ENCODE assay signal across 15 cellular contexts in genomic region chr19:1073063-1073955, GRCh38. TPM values are rescaled to one million over a fixed set of nuclear protein-coding genes. Genes with fewer than 3 reads are reported as not detected.
DNase-seq lines count a peak whose midpoint lies in the region; ATAC-seq, FAIRE-seq and TF ChIP-seq lines count a peak whose summit lies in the region.
"Had no signal": no experiment of that assay in that cellular context is flagged by ENCODE, and none has a peak within 500 bp of the region (broad histone marks: within the 10 kb centered on the region; RNA-seq: fewer than 3 reads in every experiment).

No MANE protein-coding gene starts in this region.

- in situ Hi-C loops in ACHN (cut with HindIII; ENCODE audit: low pct_ligation_motif_present, low pct_unique_long_range_greater_than_20kb, low sequenced_read_pairs) (no loop called here), HepG2 (cut with HindIII; ENCODE audit: extremely low pct_ligation_motif_present, low pct_unique_long_range_greater_than_20kb) (no loop called here), G401 (cut with HindIII; ENCODE audit: low sequenced_read_pairs) (no loop called here)

- peaks cover 3% of the 10 kb centered on the region; the same call in 1 of the 2 replicates for H4K20me1 ChIP-seq in HepG2 (ENCODE audit: insufficient read depth, low read length)

- no TSS peak for BruUV-seq in HepG2 (replicated peaks; lab: Mats Ljungman, UMichigan)
- BruUV-seq in A673 (replicated peaks; lab: Mats Ljungman, UMichigan) = no TSS peak

- 81% methylated on average over 26 of the region's 30 CpGs for WGBS in HepG2 (ENCODE audit: low lambda C conversion rate)

- H3K36me3 Mint-ChIP-seq in CD4-positive, CD25-positive, alpha-beta regulatory T cell = peaks cover 41% of the 10 kb centered on the region
- peaks cover 71% of the 10 kb centered on the region for H3K36me3 Mint-ChIP-seq in activated CD8-positive, alpha-beta T cell treated with anti-CD3 and anti-CD28 coated beads, Interleukin-2, amount 10 ng/mL, durations not matched to agents 7 days and 5 days (ENCODE audit: low read depth)

- no peak overlapping the region for H2AFZ ChIP-seq in HepG2 (ENCODE audit: low read length)

- no peak overlapping the region for H3K9ac ChIP-seq in HepG2 (ENCODE audit: insufficient read depth, low read depth, low read length)

- no peak overlapping the region for H3K4me3 ChIP-seq in CD4-positive, CD25-positive, alpha-beta regulatory T cell (ENCODE audit: low read depth, low read length)
- H3K4me3 ChIP-seq in HepG2 (replicated peaks in 1 of 3; ENCODE audit: insufficient read depth in 1 of 3, low read depth in 2 of 3, low read length in 3 of 3) = no peak overlapping the region
- no peak overlapping the region for H3K4me3 ChIP-seq in A673 (ENCODE audit: low read depth, low read length, poor library complexity, severe bottlenecking)
- H3K4me3 ChIP-seq: smooth muscle cell had no signal

- peaks cover 42% of the 10 kb centered on the region for H3K36me3 ChIP-seq in CD4-positive, CD25-positive, alpha-beta regulatory T cell (ENCODE audit: control insufficient read depth, insufficient read depth, low read length)
- H3K36me3 ChIP-seq in HepG2 (replicated peaks in 1 of 2; ENCODE audit: control insufficient read depth in 1 of 2, insufficient read depth in 2 of 2, low read length in 2 of 2) = no peaks in the 10 kb centered on the region; a peak in 1 of 5 replicates
- H3K36me3 ChIP-seq in A673 (ENCODE audit: insufficient read depth, low read length, poor library complexity, severe bottlenecking) = no peaks in the 10 kb centered on the region

- TF ChIP-seq RAD21 in HepG2 (CRISPR knock-in tag; IDR thresholded peaks at IDR 0.05) = no peak

- POLR2A ChIA-PET in activated CD8-positive, alpha-beta T cell treated with anti-CD3 and anti-CD28 coated beads, Interleukin-2, amount 10 ng/mL, durations not matched to agents 7 days and 5 days (lab: Charles Lee) = interaction anchor here (0.8 to 1.3 kb wide), 7 partner anchors 9 to 196 kb away, joined by 3 to 4 read pairs (median 3); partner anchors contain the start of genes CIRBP and RNU6-2
- POLR2A ChIA-PET in HepG2 (lab: Yijun Ruan, JAX) (no interaction called here), A673 (lab: Charles Lee; ENCODE audit: low non-redundant PET) (interaction anchor here (0.6 kb wide), 1 partner anchor 18 kb away, joined by 16 read pairs; no protein-coding TSS in a partner anchor)

- peaks cover 16% of the 10 kb centered on the region for H3K27me3 Mint-ChIP-seq in CD4-positive, CD25-positive, alpha-beta regulatory T cell
- no peaks in the 10 kb centered on the region for H3K27me3 Mint-ChIP-seq in activated CD8-positive, alpha-beta T cell treated with anti-CD3 and anti-CD28 coated beads, Interleukin-2, amount 10 ng/mL, durations not matched to agents 7 days and 5 days (ENCODE audit: low read depth)

- DNase-seq in ACHN = peak; percentile 29
- DNase-seq in CD4-positive, CD25-positive, alpha-beta regulatory T cell = peak in 1 of 3 donors; percentile 9
- no peak for DNase-seq in activated CD8-positive, alpha-beta T cell treated with anti-CD3 and anti-CD28 coated beads, Interleukin-2, amount 10 ng/mL, durations not matched to agents 7 days and 5 days
- no peak for DNase-seq in HepG2 (ENCODE audit: low spot score)
- DNase-seq in A673 (ENCODE audit: low spot score) = no peak
- no peak for DNase-seq in G401 (ENCODE audit: low spot score)
- no peak for DNase-seq in putamen (ENCODE audit: low spot score)
- DNase-seq: activated CD4-positive, CD25-positive, alpha-beta regulatory T cell treated with anti-CD3 and anti-CD28 coated beads, Interleukin-2, amount 50 U/mL, for 72 hours; activated gamma-delta T cell; foreskin fibroblast; GDM1; mesenchymal stem cell; NCI-H1694 treated with DMSO at 0.1 percent for 48 hours; nucleus accumbens had no signal

- CTCF ChIA-PET in activated CD8-positive, alpha-beta T cell treated with anti-CD3 and anti-CD28 coated beads, Interleukin-2, amount 10 ng/mL, durations not matched to agents 7 days and 5 days (lab: Charles Lee) = no interaction called here
- CTCF ChIA-PET in HepG2 (lab: Yijun Ruan, JAX; ENCODE audit: low intra/inter-chr PET ratio, low total read pairs) = no interaction called here
- CTCF ChIA-PET in A673 (lab: Charles Lee) = no interaction called here

- peak overlapping the region; percentile 63 for H3K27ac ChIP-seq in CD4-positive, CD25-positive, alpha-beta regulatory T cell (ENCODE audit: insufficient read depth, low read length, poor library complexity, severe bottlenecking)
- H3K27ac ChIP-seq in HepG2 (ENCODE audit: extremely low read length, insufficient read depth, low read length) = no peak overlapping the region
- no peak overlapping the region for H3K27ac ChIP-seq in A673 (ENCODE audit: low read depth, low read length, poor library complexity, severe bottlenecking)

- no peak for TF ChIP-seq POLR2A in HepG2 (IDR thresholded peaks at IDR 0.05; ENCODE audit: insufficient read depth in 1 of 2, low read depth in 2 of 2, low read length in 2 of 2)

- peaks cover 0 to 2% (median 0%) of the 10 kb centered on the region in 7 donors for H3K9me3 Mint-ChIP-seq in CD4-positive, CD25-positive, alpha-beta regulatory T cell
- H3K9me3 Mint-ChIP-seq in activated CD8-positive, alpha-beta T cell treated with anti-CD3 and anti-CD28 coated beads, Interleukin-2, amount 10 ng/mL, durations not matched to agents 7 days and 5 days (ENCODE audit: insufficient read depth) = no peaks in the 10 kb centered on the region

- H3K4me1 Mint-ChIP-seq in CD4-positive, CD25-positive, alpha-beta regulatory T cell = peaks cover 0 to 79% (median 24%) of the 10 kb centered on the region in 4 donors
- peaks cover 62% of the 10 kb centered on the region for H3K4me1 Mint-ChIP-seq in activated CD8-positive, alpha-beta T cell treated with anti-CD3 and anti-CD28 coated beads, Interleukin-2, amount 10 ng/mL, durations not matched to agents 7 days and 5 days (ENCODE audit: low read depth)

- no peak overlapping the region for H3K4me2 ChIP-seq in HepG2 (ENCODE audit: low read depth, low read length)
- H3K4me2 ChIP-seq: smooth muscle cell had no signal

- H3K79me2 ChIP-seq in HepG2 (ENCODE audit: insufficient read depth, low read length) = no peaks in the 10 kb centered on the region

- intact Hi-C loops in HepG2 (cut with micrococcal nuclease; ENCODE audit: unreplicated experiment) = no loop called here
- intact Hi-C loops in A673 (cut with micrococcal nuclease; ENCODE audit: unreplicated experiment) = no loop called here

- peaks cover 93% of the 10 kb centered on the region for H3K4me1 ChIP-seq in CD4-positive, CD25-positive, alpha-beta regulatory T cell (ENCODE audit: control insufficient read depth, insufficient read depth, low read length, poor library complexity, severe bottlenecking)
- H3K4me1 ChIP-seq in HepG2 (ENCODE audit: insufficient read depth, low read length) (peaks cover 29% of the 10 kb centered on the region), A673 (ENCODE audit: insufficient read depth, low read length, poor library complexity, severe bottlenecking) (peaks cover 15% of the 10 kb centered on the region)

- H3K4me3 Mint-ChIP-seq in CD4-positive, CD25-positive, alpha-beta regulatory T cell = peak overlapping the region; percentile 4 to 89 (median 82)
- peak overlapping the region; percentile 69 for H3K4me3 Mint-ChIP-seq in activated CD8-positive, alpha-beta T cell treated with anti-CD3 and anti-CD28 coated beads, Interleukin-2, amount 10 ng/mL, durations not matched to agents 7 days and 5 days

- no peak for FAIRE-seq in HepG2 (lab: Jason Lieb, UNC)

- no peak for ATAC-seq in CD4-positive, CD25-positive, alpha-beta regulatory T cell (ENCODE audit: low read depth in 2 of 2)
- ATAC-seq in activated CD8-positive, alpha-beta T cell treated with anti-CD3 and anti-CD28 coated beads, Interleukin-2, amount 10 ng/mL, durations not matched to agents 7 days and 5 days = no peak
- ATAC-seq in HepG2 = no peak

- no peak for TF ChIP-seq EP300 in HepG2 (IDR thresholded peaks at IDR 0.05; ENCODE audit: low read depth in 2 of 2, low read length in 2 of 2)
- no peak for TF ChIP-seq EP300 in HepG2 (CRISPR knock-in tag; IDR thresholded peaks at IDR 0.05; ENCODE audit: borderline replicate concordance)

- H3K27ac Mint-ChIP-seq in CD4-positive, CD25-positive, alpha-beta regulatory T cell = peak overlapping the region; percentile 49 to 84 (median 69)
- peak overlapping the region; percentile 78 for H3K27ac Mint-ChIP-seq in activated CD8-positive, alpha-beta T cell treated with anti-CD3 and anti-CD28 coated beads, Interleukin-2, amount 10 ng/mL, durations not matched to agents 7 days and 5 days

- no peaks in the 10 kb centered on the region for H3K9me3 ChIP-seq in CD4-positive, CD25-positive, alpha-beta regulatory T cell (ENCODE audit: control insufficient read depth in 2 of 2, low read length in 2 of 2)
- H3K9me3 ChIP-seq in HepG2 (ENCODE audit: low read length) = no peaks in the 10 kb centered on the region
- no peaks in the 10 kb centered on the region for H3K9me3 ChIP-seq in A673 (ENCODE audit: low read depth, low read length, poor library complexity, severe bottlenecking)

- H3K27me3 ChIP-seq in CD4-positive, CD25-positive, alpha-beta regulatory T cell (ENCODE audit: control insufficient read depth, insufficient read depth, low read length) = no peaks in the 10 kb centered on the region
- H3K27me3 ChIP-seq in HepG2 (ENCODE audit: control insufficient read depth in 1 of 2, insufficient read depth in 2 of 2, low read length in 2 of 2) (no peaks in the 10 kb centered on the region), A673 (replicated peaks; ENCODE audit: insufficient read depth, low read depth, low read length, poor library complexity) (peaks cover 7% of the 10 kb centered on the region)

- TF ChIP-seq CTCF in HepG2 (CRISPR knock-in tag; IDR thresholded peaks at IDR 0.05) (no peak), A673 (conservative IDR thresholded peaks at IDR 0.05; ENCODE audit: low read depth, low read length) (no peak)

RNA-seq across cellular contexts. Expression of gene ARHGAP45, which starts 6.3 kb away (rescaled TPM):
- 756 TPM for total RNA-seq in CD4-positive, CD25-positive, alpha-beta regulatory T cell
- polyA plus RNA-seq in CD4-positive, CD25-positive, alpha-beta regulatory T cell = 100 to 1,000 TPM; 258 to 297 (median 277) TPM
- total RNA-seq in activated CD8-positive, alpha-beta T cell treated with anti-CD3 and anti-CD28 coated beads, Interleukin-2, amount 10 ng/mL, durations not matched to agents 7 days and 5 days = 100 to 1,000 TPM; 433 to 445 TPM
- 0.48 and 0.84 TPM in 2 replicates for total RNA-seq in HepG2 (2016; rRNA removed; fragmentation: Illumina TruSeq; extraction: Trizol)
- 0.35 and 0.51 TPM in 2 replicates for total RNA-seq in HepG2 (2016; cell fraction: cytosol; rRNA removed; fragmentation: Illumina TruSeq; extraction: Trizol; ENCODE audit: low read depth)
- 0.16 and 0.50 TPM in 2 replicates for total RNA-seq in HepG2 (2016; cell fraction: insoluble cytoplasmic fraction; rRNA removed; fragmentation: Illumina TruSeq; extraction: Trizol)
- total RNA-seq in HepG2 (2016; cell fraction: membrane; rRNA removed; fragmentation: Illumina TruSeq; extraction: Trizol) = 0.38 and 0.40 TPM in 2 replicates
- total RNA-seq in HepG2 (2016; cell fraction: nucleus; rRNA removed; fragmentation: Illumina TruSeq; extraction: Trizol) = 0.28 and 0.63 TPM in 2 replicates
- polyA plus RNA-seq in HepG2 (2011; rRNA removed) = 32.0 and 40.3 TPM in 2 replicates
- polyA plus RNA-seq in HepG2 (2011; cell fraction: cytosol; rRNA removed) = 17.7 and 31.9 TPM in 2 replicates
- polyA plus RNA-seq in HepG2 (2011; cell fraction: nucleus; rRNA removed) = 222 and 325 TPM in 2 replicates
- polyA plus RNA-seq in HepG2 (2012) = 21.8 and 23.4 TPM in 2 replicates
- polyA plus RNA-seq in HepG2 (2016; cell fraction: cytosol; fragmentation: Illumina TruSeq; extraction: Trizol; ENCODE audit: low read depth) = not detected in 2 replicates
- polyA plus RNA-seq in HepG2 (2016; cell fraction: insoluble cytoplasmic fraction; fragmentation: Illumina TruSeq; extraction: Trizol; ENCODE audit: low read depth) = 0.41 and 0.69 TPM in 2 replicates
- polyA plus RNA-seq in HepG2 (2016; cell fraction: membrane; fragmentation: Illumina TruSeq; extraction: Trizol; ENCODE audit: low read depth) = not detected in 2 replicates
- polyA plus RNA-seq in HepG2 (2016; cell fraction: nucleus; fragmentation: Illumina TruSeq; extraction: Trizol; ENCODE audit: insufficient read depth, low read depth) = 1.5 TPM in 2 replicates
- polyA minus RNA-seq in HepG2 (2011; rRNA and poly(A)+ RNA removed; ENCODE audit: low replicate concordance) = 18.3 and 37.9 TPM in 2 replicates
- polyA minus RNA-seq in HepG2 (2011; cell fraction: cytosol; rRNA and poly(A)+ RNA removed) = 19.3 and 20.1 TPM in 2 replicates
- polyA minus RNA-seq in HepG2 (2011; cell fraction: nucleus; rRNA and poly(A)+ RNA removed) = 25.0 and 29.0 TPM in 2 replicates
- 3.2 and 3.4 TPM in 2 replicates for total RNA-seq in A673 (2021)
- total RNA-seq in G401 (2014; rRNA removed; shearing (Covaris generic)) = 126 and 134 TPM in 2 replicates

RNA-seq across cellular contexts. Expression of gene POLR2E, which starts 21.9 kb away (rescaled TPM):
- 72.4 TPM for total RNA-seq in CD4-positive, CD25-positive, alpha-beta regulatory T cell
- polyA plus RNA-seq in CD4-positive, CD25-positive, alpha-beta regulatory T cell = 100 to 1,000 TPM; 120 to 145 (median 133) TPM
- total RNA-seq in activated CD8-positive, alpha-beta T cell treated with anti-CD3 and anti-CD28 coated beads, Interleukin-2, amount 10 ng/mL, durations not matched to agents 7 days and 5 days = 100 to 1,000 TPM; 176 to 177 TPM
- total RNA-seq in HepG2 (2016; rRNA removed; fragmentation: Illumina TruSeq; extraction: Trizol) = 140 TPM in 2 replicates
- total RNA-seq in HepG2 (2016; cell fraction: cytosol; rRNA removed; fragmentation: Illumina TruSeq; extraction: Trizol; ENCODE audit: low read depth) = 43.4 and 44.8 TPM in 2 replicates
- total RNA-seq in HepG2 (2016; cell fraction: insoluble cytoplasmic fraction; rRNA removed; fragmentation: Illumina TruSeq; extraction: Trizol) = 135 and 141 TPM in 2 replicates
- 89.0 and 92.5 TPM in 2 replicates for total RNA-seq in HepG2 (2016; cell fraction: membrane; rRNA removed; fragmentation: Illumina TruSeq; extraction: Trizol)
- total RNA-seq in HepG2 (2016; cell fraction: nucleus; rRNA removed; fragmentation: Illumina TruSeq; extraction: Trizol) = 54.0 and 55.3 TPM in 2 replicates
- polyA plus RNA-seq in HepG2 (2011; rRNA removed) = 272 and 305 TPM in 2 replicates
- 222 and 337 TPM in 2 replicates for polyA plus RNA-seq in HepG2 (2011; cell fraction: cytosol; rRNA removed)
- 150 and 188 TPM in 2 replicates for polyA plus RNA-seq in HepG2 (2011; cell fraction: nucleus; rRNA removed)
- 201 and 222 TPM in 2 replicates for polyA plus RNA-seq in HepG2 (2012)
- polyA plus RNA-seq in HepG2 (2016; cell fraction: cytosol; fragmentation: Illumina TruSeq; extraction: Trizol; ENCODE audit: low read depth) = 94.9 and 102 TPM in 2 replicates
- polyA plus RNA-seq in HepG2 (2016; cell fraction: insoluble cytoplasmic fraction; fragmentation: Illumina TruSeq; extraction: Trizol; ENCODE audit: low read depth) = 246 and 282 TPM in 2 replicates
- polyA plus RNA-seq in HepG2 (2016; cell fraction: membrane; fragmentation: Illumina TruSeq; extraction: Trizol; ENCODE audit: low read depth) = 145 and 159 TPM in 2 replicates
- 179 TPM in 2 replicates for polyA plus RNA-seq in HepG2 (2016; cell fraction: nucleus; fragmentation: Illumina TruSeq; extraction: Trizol; ENCODE audit: insufficient read depth, low read depth)
- polyA minus RNA-seq in HepG2 (2011; rRNA and poly(A)+ RNA removed; ENCODE audit: low replicate concordance) = 343 and 389 TPM in 2 replicates
- 104 and 129 TPM in 2 replicates for polyA minus RNA-seq in HepG2 (2011; cell fraction: cytosol; rRNA and poly(A)+ RNA removed)
- polyA minus RNA-seq in HepG2 (2011; cell fraction: nucleus; rRNA and poly(A)+ RNA removed) = 39.5 and 42.0 TPM in 2 replicates
- 342 and 343 TPM in 2 replicates for total RNA-seq in A673 (2021)
- total RNA-seq in G401 (2014; rRNA removed; shearing (Covaris generic)) = 326 and 355 TPM in 2 replicates

RNA-seq across cellular contexts. Expression of gene GPX4, which starts 30.5 kb away (rescaled TPM):
- total RNA-seq in CD4-positive, CD25-positive, alpha-beta regulatory T cell = 112 TPM
- 100 to 1,000 TPM; 318 to 406 (median 354) TPM for polyA plus RNA-seq in CD4-positive, CD25-positive, alpha-beta regulatory T cell
- 100 to 1,000 TPM; 174 to 177 TPM for total RNA-seq in activated CD8-positive, alpha-beta T cell treated with anti-CD3 and anti-CD28 coated beads, Interleukin-2, amount 10 ng/mL, durations not matched to agents 7 days and 5 days
- total RNA-seq in HepG2 (2016; rRNA removed; fragmentation: Illumina TruSeq; extraction: Trizol) = 426 and 535 TPM in 2 replicates
- 2,785 and 3,522 TPM in 2 replicates for total RNA-seq in HepG2 (2016; cell fraction: cytosol; rRNA removed; fragmentation: Illumina TruSeq; extraction: Trizol; ENCODE audit: low read depth)
- 340 and 561 TPM in 2 replicates for total RNA-seq in HepG2 (2016; cell fraction: insoluble cytoplasmic fraction; rRNA removed; fragmentation: Illumina TruSeq; extraction: Trizol)
- total RNA-seq in HepG2 (2016; cell fraction: membrane; rRNA removed; fragmentation: Illumina TruSeq; extraction: Trizol) = 1,902 and 2,313 TPM in 2 replicates
- total RNA-seq in HepG2 (2016; cell fraction: nucleus; rRNA removed; fragmentation: Illumina TruSeq; extraction: Trizol) = 168 and 177 TPM in 2 replicates
- 613 and 728 TPM in 2 replicates for polyA plus RNA-seq in HepG2 (2011; rRNA removed)
- 837 and 1,257 TPM in 2 replicates for polyA plus RNA-seq in HepG2 (2011; cell fraction: cytosol; rRNA removed)
- 557 and 562 TPM in 2 replicates for polyA plus RNA-seq in HepG2 (2011; cell fraction: nucleus; rRNA removed)
- 539 and 705 TPM in 2 replicates for polyA plus RNA-seq in HepG2 (2012)
- 3,701 and 4,930 TPM in 2 replicates for polyA plus RNA-seq in HepG2 (2016; cell fraction: cytosol; fragmentation: Illumina TruSeq; extraction: Trizol; ENCODE audit: low read depth)
- polyA plus RNA-seq in HepG2 (2016; cell fraction: insoluble cytoplasmic fraction; fragmentation: Illumina TruSeq; extraction: Trizol; ENCODE audit: low read depth) = 454 and 583 TPM in 2 replicates
- polyA plus RNA-seq in HepG2 (2016; cell fraction: membrane; fragmentation: Illumina TruSeq; extraction: Trizol; ENCODE audit: low read depth) = 2,313 and 2,706 TPM in 2 replicates
- polyA plus RNA-seq in HepG2 (2016; cell fraction: nucleus; fragmentation: Illumina TruSeq; extraction: Trizol; ENCODE audit: insufficient read depth, low read depth) = 387 and 420 TPM in 2 replicates
- 195 and 435 TPM in 2 replicates for polyA minus RNA-seq in HepG2 (2011; rRNA and poly(A)+ RNA removed; ENCODE audit: low replicate concordance)
- 211 and 241 TPM in 2 replicates for polyA minus RNA-seq in HepG2 (2011; cell fraction: cytosol; rRNA and poly(A)+ RNA removed)
- 51.6 and 73.4 TPM in 2 replicates for polyA minus RNA-seq in HepG2 (2011; cell fraction: nucleus; rRNA and poly(A)+ RNA removed)
- 368 and 435 TPM in 2 replicates for total RNA-seq in A673 (2021)
- total RNA-seq in G401 (2014; rRNA removed; shearing (Covaris generic)) = 593 and 784 TPM in 2 replicates

RNA-seq across cellular contexts. Expression of gene ABCA7, which starts 33.4 kb away (rescaled TPM):
- 161 TPM for total RNA-seq in CD4-positive, CD25-positive, alpha-beta regulatory T cell
- 10 to 100 TPM in 1 of 4 donors, 1 to 10 TPM in 3; 3.4 to 13.3 (median 6.9) TPM for polyA plus RNA-seq in CD4-positive, CD25-positive, alpha-beta regulatory T cell
- total RNA-seq in activated CD8-positive, alpha-beta T cell treated with anti-CD3 and anti-CD28 coated beads, Interleukin-2, amount 10 ng/mL, durations not matched to agents 7 days and 5 days = 10 to 100 TPM; 76.6 to 77.5 TPM
- total RNA-seq in HepG2 (2016; rRNA removed; fragmentation: Illumina TruSeq; extraction: Trizol) (1.3 and 4.4 TPM in 2 replicates), A673 (2021) (12.0 and 21.2 TPM in 2 replicates)
- 3.4 and 3.5 TPM in 2 replicates for total RNA-seq in HepG2 (2016; cell fraction: cytosol; rRNA removed; fragmentation: Illumina TruSeq; extraction: Trizol; ENCODE audit: low read depth)
- total RNA-seq in HepG2 (2016; cell fraction: insoluble cytoplasmic fraction; rRNA removed; fragmentation: Illumina TruSeq; extraction: Trizol) = 2.5 and 6.4 TPM in 2 replicates
- 1.7 and 2.0 TPM in 2 replicates for total RNA-seq in HepG2 (2016; cell fraction: membrane; rRNA removed; fragmentation: Illumina TruSeq; extraction: Trizol)
- total RNA-seq in HepG2 (2016; cell fraction: nucleus; rRNA removed; fragmentation: Illumina TruSeq; extraction: Trizol) = 7.8 and 9.7 TPM in 2 replicates
- 32.4 and 41.2 TPM in 2 replicates for polyA plus RNA-seq in HepG2 (2011; rRNA removed)
- polyA plus RNA-seq in HepG2 (2011; cell fraction: cytosol; rRNA removed) = 27.7 and 35.9 TPM in 2 replicates
- polyA plus RNA-seq in HepG2 (2011; cell fraction: nucleus; rRNA removed) = 316 and 410 TPM in 2 replicates
- polyA plus RNA-seq in HepG2 (2012) = 29.1 and 29.7 TPM in 2 replicates
- 0.23 and 0.72 TPM in 2 replicates for polyA plus RNA-seq in HepG2 (2016; cell fraction: cytosol; fragmentation: Illumina TruSeq; extraction: Trizol; ENCODE audit: low read depth)
- 1.6 and 2.2 TPM in 2 replicates for polyA plus RNA-seq in HepG2 (2016; cell fraction: insoluble cytoplasmic fraction; fragmentation: Illumina TruSeq; extraction: Trizol; ENCODE audit: low read depth)
- polyA plus RNA-seq in HepG2 (2016; cell fraction: membrane; fragmentation: Illumina TruSeq; extraction: Trizol; ENCODE audit: low read depth) = 0.54 and 0.71 TPM in 2 replicates
- 25.9 and 28.7 TPM in 2 replicates for polyA plus RNA-seq in HepG2 (2016; cell fraction: nucleus; fragmentation: Illumina TruSeq; extraction: Trizol; ENCODE audit: insufficient read depth, low read depth)
- polyA minus RNA-seq in HepG2 (2011; rRNA and poly(A)+ RNA removed; ENCODE audit: low replicate concordance) = 20.1 and 68.5 TPM in 2 replicates
- 20.8 and 23.1 TPM in 2 replicates for polyA minus RNA-seq in HepG2 (2011; cell fraction: cytosol; rRNA and poly(A)+ RNA removed)
- 41.6 and 44.5 TPM in 2 replicates for polyA minus RNA-seq in HepG2 (2011; cell fraction: nucleus; rRNA and poly(A)+ RNA removed)
- 6.2 and 13.9 TPM in 2 replicates for total RNA-seq in G401 (2014; rRNA removed; shearing (Covaris generic))

RNA-seq across cellular contexts. Expression of gene CNN2, which starts 46.9 kb away (rescaled TPM):
- total RNA-seq in CD4-positive, CD25-positive, alpha-beta regulatory T cell = 397 TPM
- 100 to 1,000 TPM; 378 to 426 (median 401) TPM for polyA plus RNA-seq in CD4-positive, CD25-positive, alpha-beta regulatory T cell
- 100 to 1,000 TPM; 417 to 455 TPM for total RNA-seq in activated CD8-positive, alpha-beta T cell treated with anti-CD3 and anti-CD28 coated beads, Interleukin-2, amount 10 ng/mL, durations not matched to agents 7 days and 5 days
- total RNA-seq in HepG2 (2016; rRNA removed; fragmentation: Illumina TruSeq; extraction: Trizol) (70.0 and 84.5 TPM in 2 replicates), A673 (2021) (112 and 146 TPM in 2 replicates)
- total RNA-seq in HepG2 (2016; cell fraction: cytosol; rRNA removed; fragmentation: Illumina TruSeq; extraction: Trizol; ENCODE audit: low read depth) = 29.8 and 31.9 TPM in 2 replicates
- 66.1 and 74.6 TPM in 2 replicates for total RNA-seq in HepG2 (2016; cell fraction: insoluble cytoplasmic fraction; rRNA removed; fragmentation: Illumina TruSeq; extraction: Trizol)
- total RNA-seq in HepG2 (2016; cell fraction: membrane; rRNA removed; fragmentation: Illumina TruSeq; extraction: Trizol) = 70.9 and 77.3 TPM in 2 replicates
- 37.1 and 39.3 TPM in 2 replicates for total RNA-seq in HepG2 (2016; cell fraction: nucleus; rRNA removed; fragmentation: Illumina TruSeq; extraction: Trizol)
- polyA plus RNA-seq in HepG2 (2011; rRNA removed) = 58.1 and 63.6 TPM in 2 replicates
- polyA plus RNA-seq in HepG2 (2011; cell fraction: cytosol; rRNA removed) = 71.9 and 76.4 TPM in 2 replicates
- 59.2 and 73.6 TPM in 2 replicates for polyA plus RNA-seq in HepG2 (2011; cell fraction: nucleus; rRNA removed)
- 37.6 and 46.6 TPM in 2 replicates for polyA plus RNA-seq in HepG2 (2012)
- polyA plus RNA-seq in HepG2 (2016; cell fraction: cytosol; fragmentation: Illumina TruSeq; extraction: Trizol; ENCODE audit: low read depth) = 36.8 and 41.0 TPM in 2 replicates
- 82.0 and 114 TPM in 2 replicates for polyA plus RNA-seq in HepG2 (2016; cell fraction: insoluble cytoplasmic fraction; fragmentation: Illumina TruSeq; extraction: Trizol; ENCODE audit: low read depth)
- 75.2 and 79.7 TPM in 2 replicates for polyA plus RNA-seq in HepG2 (2016; cell fraction: membrane; fragmentation: Illumina TruSeq; extraction: Trizol; ENCODE audit: low read depth)
- polyA plus RNA-seq in HepG2 (2016; cell fraction: nucleus; fragmentation: Illumina TruSeq; extraction: Trizol; ENCODE audit: insufficient read depth, low read depth) = 90.2 and 93.1 TPM in 2 replicates
- polyA minus RNA-seq in HepG2 (2011; rRNA and poly(A)+ RNA removed; ENCODE audit: low replicate concordance) = 84.2 and 138 TPM in 2 replicates
- polyA minus RNA-seq in HepG2 (2011; cell fraction: cytosol; rRNA and poly(A)+ RNA removed) = 122 and 138 TPM in 2 replicates
- polyA minus RNA-seq in HepG2 (2011; cell fraction: nucleus; rRNA and poly(A)+ RNA removed) = 21.5 and 28.6 TPM in 2 replicates
- 245 and 296 TPM in 2 replicates for total RNA-seq in G401 (2014; rRNA removed; shearing (Covaris generic))

Comparison
In these comparisons a context has a peak if more than half of its experiments do, and no peak if none do; other contexts are left out.
1. RNA of gene ARHGAP45, which starts 6.3 kb away (total RNA-seq): 756 TPM in CD4-positive, CD25-positive, alpha-beta regulatory T cell (single experiment), 433 to 445 TPM in activated CD8-positive, alpha-beta T cell treated with anti-CD3 and anti-CD28 coated beads, Interleukin-2, amount 10 ng/mL, durations not matched to agents 7 days and 5 days and 126 to 134 TPM in G401; 3.2 to 3.4 TPM in A673 and 0.16 to 0.84 TPM in HepG2; every median in the first group is over 10 times any median in the second.